Comparison of ENCODE assay signal across 1 cellular context in genomic region chr16:30721606-30722005, GRCh38.
TF ChIP-seq lines count a peak whose summit lies in the region.

No MANE protein-coding gene starts in this region.

TF ChIP-seq in IMR-90, 13 proteins besides CTCF, POLR2A, EP300 and RAD21:
- no peak for TF ChIP-seq CEBPB (IDR thresholded peaks at IDR 0.05; ENCODE audit: low read depth, low read length)
- TF ChIP-seq NFE2L2 (IDR thresholded peaks at IDR 0.05; ENCODE audit: low read depth, low read length): no peak
- TF ChIP-seq USF2 (IDR thresholded peaks at IDR 0.05; ENCODE audit: low read depth, low read length): no peak
- TF ChIP-seq RFX5 (IDR thresholded peaks at IDR 0.05; ENCODE audit: low read depth, low read length): no peak
- TF ChIP-seq BHLHE40 (IDR thresholded peaks at IDR 0.05; ENCODE audit: low read depth, low read length): no peak
- TF ChIP-seq ELK1 (IDR thresholded peaks at IDR 0.05; ENCODE audit: borderline replicate concordance, low read depth, low read length): no peak
- no peak for TF ChIP-seq SMC3 (IDR thresholded peaks at IDR 0.05; ENCODE audit: low read depth, low read length)
- TF ChIP-seq CHD1 (IDR thresholded peaks at IDR 0.05; ENCODE audit: low read depth, low read length): no peak
- TF ChIP-seq MXI1 (IDR thresholded peaks at IDR 0.05; ENCODE audit: borderline replicate concordance, low read depth, low read length): no peak
- no peak for TF ChIP-seq MAFK (IDR thresholded peaks at IDR 0.05; ENCODE audit: low read depth, low read length)
- TF ChIP-seq MAZ (IDR thresholded peaks at IDR 0.05; ENCODE audit: borderline replicate concordance, low read depth, low read length): no peak
- TF ChIP-seq FOS (IDR thresholded peaks at IDR 0.05; ENCODE audit: low read depth, low read length): no peak
- TF ChIP-seq RCOR1 (IDR thresholded peaks at IDR 0.05; ENCODE audit: insufficient replicate concordance, low read length): no peak
